11 cellular contexts compared by ENCODE assay signal in the genomic region with DNA sequence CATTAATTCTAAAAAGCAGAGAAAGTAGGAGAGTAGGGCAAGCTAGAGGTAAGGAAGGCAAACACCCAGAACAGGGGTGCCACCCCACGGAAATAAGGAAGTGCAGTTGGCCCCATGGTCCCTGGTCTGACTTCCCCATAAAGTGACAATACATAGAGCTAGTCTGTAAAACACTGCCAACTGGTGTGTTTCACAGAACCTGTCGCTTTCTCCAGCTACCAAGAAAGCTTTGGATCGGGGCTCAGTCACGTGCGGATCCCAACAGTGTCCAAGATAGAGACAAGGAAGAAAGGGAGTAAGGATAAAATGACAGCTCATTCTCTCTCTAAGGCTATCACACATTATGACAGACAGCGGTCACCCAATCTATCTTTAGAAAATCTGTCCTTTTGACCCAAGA. TPM values are rescaled to one million over a fixed set of nuclear protein-coding genes. Genes with fewer than 3 reads are reported as not detected.
DNase-seq lines count a peak whose midpoint lies in the region; ATAC-seq, FAIRE-seq and TF ChIP-seq lines count a peak whose summit lies in the region.
"Had no signal": no experiment of that assay in that cellular context is flagged by ENCODE, and none has a peak within 500 bp of the region (broad histone marks: within the 10 kb centered on the region; RNA-seq: fewer than 3 reads in every experiment).

No MANE protein-coding gene starts in this region.

- ATAC-seq in naive thymus-derived CD4-positive, alpha-beta T cell = peak; percentile 69
- ATAC-seq in HG03571 (IDR thresholded peaks at IDR 0.05; ENCODE audit: unreplicated experiment) (no peak), HG02678 (IDR thresholded peaks at IDR 0.05; ENCODE audit: unreplicated experiment) (no peak)
- ATAC-seq: activated naive CD4-positive, alpha-beta T cell treated with anti-CD3 and anti-CD28 coated beads, Interleukin-2, amount 50 U/mL, for 72 hours had no signal

- TF ChIP-seq POLR2A in breast epithelium (IDR thresholded peaks at IDR 0.05) (no peak), H54 (IDR thresholded peaks at IDR 0.05; ENCODE audit: low read depth, low read length) (no peak)

- no peaks in the 10 kb centered on the region for H3K9me2 ChIP-seq in MM.1S (replicated peaks; ENCODE audit: insufficient read depth, low read length)

- DNase-seq in MV-4-11 (lab: John Stamatoyannopoulos, UW) (peak; percentile 85), breast epithelium (ENCODE audit: low spot score in 2 of 2) (no peak), H54 (ENCODE audit: insufficient read length, low spot score) (no peak), MM.1S (no peak)
- no peak for DNase-seq in naive thymus-derived CD4-positive, alpha-beta T cell
- DNase-seq: CD4-positive, CD25-positive, alpha-beta regulatory T cell had no signal

- TF ChIP-seq CTCF in C4-2B (conservative IDR thresholded peaks at IDR 0.05) = no peak
- TF ChIP-seq CTCF in breast epithelium (IDR thresholded peaks at IDR 0.05) = no peak
- no peak for TF ChIP-seq CTCF in MM.1S (IDR thresholded peaks at IDR 0.05; ENCODE audit: low read length)

- peaks cover 0 to 7% (median 0%) of the 10 kb centered on the region in 5 donors for H3K27me3 Mint-ChIP-seq in naive thymus-derived CD4-positive, alpha-beta T cell

- H4K20me1 ChIP-seq in MM.1S (ENCODE audit: insufficient read depth, low read length) = no peaks in the 10 kb centered on the region

- no peaks in the 10 kb centered on the region for H3K36me3 ChIP-seq in breast epithelium
- H3K36me3 ChIP-seq in naive thymus-derived CD4-positive, alpha-beta T cell (ENCODE audit: control insufficient read depth in 2 of 3, insufficient read depth in 3 of 3, low read length in 3 of 3) = no peaks in the 10 kb centered on the region
- no peaks in the 10 kb centered on the region for H3K36me3 ChIP-seq in MM.1S (replicated peaks; ENCODE audit: insufficient read depth, low read length)

- H3K36me3 Mint-ChIP-seq in naive thymus-derived CD4-positive, alpha-beta T cell = no peaks in the 10 kb centered on the region
- H3K36me3 Mint-ChIP-seq: activated naive CD4-positive, alpha-beta T cell treated with anti-CD3 and anti-CD28 coated beads, Interleukin-2, amount 50 U/mL, for 72 hours; CD4-positive, CD25-positive, alpha-beta regulatory T cell had no signal

- H3K27me3 ChIP-seq in breast epithelium (no peaks in the 10 kb centered on the region), MM.1S (replicated peaks; ENCODE audit: insufficient read depth, low read length) (no peaks in the 10 kb centered on the region)
- H3K27me3 ChIP-seq in naive thymus-derived CD4-positive, alpha-beta T cell (ENCODE audit: control insufficient read depth in 2 of 2, insufficient read depth in 2 of 2, low read length in 2 of 2) = no peaks in the 10 kb centered on the region

- H3F3A ChIP-seq in MM.1S (ENCODE audit: insufficient read depth, low read length) = no peaks in the 10 kb centered on the region

- H3K9me3 ChIP-seq in breast epithelium (no peaks in the 10 kb centered on the region), MM.1S (replicated peaks; ENCODE audit: insufficient read depth, low read length) (no peaks in the 10 kb centered on the region)
- no peaks in the 10 kb centered on the region for H3K9me3 ChIP-seq in naive thymus-derived CD4-positive, alpha-beta T cell (ENCODE audit: control insufficient read depth in 2 of 3, low read length in 3 of 3)

- no peak overlapping the region for H2AFZ ChIP-seq in MM.1S (ENCODE audit: low read length)

- FAIRE-seq in H54 (lab: Jason Lieb, UNC) = no peak

- POLR2A ChIA-PET in naive thymus-derived CD4-positive, alpha-beta T cell (lab: Charles Lee) = interaction anchor here (0.6 kb wide), 1 partner anchor 814 kb away, joined by 3 read pairs; no protein-coding TSS in a partner anchor

- peak overlapping the region; percentile 86 for H3K27ac ChIP-seq in C4-2B
- H3K27ac ChIP-seq in breast epithelium = peak overlapping the region; percentile 75 to 76
- no peak overlapping the region for H3K27ac ChIP-seq in naive thymus-derived CD4-positive, alpha-beta T cell (ENCODE audit: low read depth, low read length)
- H3K27ac ChIP-seq in MM.1S (ENCODE audit: low read length) = no peak overlapping the region

- H3K9ac ChIP-seq in MM.1S (ENCODE audit: low read length) = no peak overlapping the region

- no peaks in the 10 kb centered on the region for H3K9me3 Mint-ChIP-seq in naive thymus-derived CD4-positive, alpha-beta T cell
- H3K9me3 Mint-ChIP-seq: activated naive CD4-positive, alpha-beta T cell treated with anti-CD3 and anti-CD28 coated beads, Interleukin-2, amount 50 U/mL, for 72 hours; stimulated activated naive CD8-positive, alpha-beta T cell treated with anti-CD3 and anti-CD28 coated beads, Interleukin-15, Interleukin-2, amounts not matched to agents 100 ng/mL and 50 ng/mL, for 24 hours had no signal

- peaks cover 0 to 8% (median 0%) of the 10 kb centered on the region in 7 donors for H3K4me1 Mint-ChIP-seq in naive thymus-derived CD4-positive, alpha-beta T cell

- H3K4me1 ChIP-seq in breast epithelium = peaks cover 15 to 26% of the 10 kb centered on the region in 2 donors
- H3K4me1 ChIP-seq in naive thymus-derived CD4-positive, alpha-beta T cell (ENCODE audit: control insufficient read depth in 2 of 2, insufficient read depth in 2 of 2, low read length in 2 of 2) = no peaks in the 10 kb centered on the region
- no peaks in the 10 kb centered on the region for H3K4me1 ChIP-seq in MM.1S (ENCODE audit: low read length)

- CTCF ChIA-PET in naive thymus-derived CD4-positive, alpha-beta T cell (lab: Charles Lee) = no interaction called here

- H3K4me3 Mint-ChIP-seq in naive thymus-derived CD4-positive, alpha-beta T cell = no peak overlapping the region
- H3K4me3 Mint-ChIP-seq: CD4-positive, CD25-positive, alpha-beta regulatory T cell; stimulated activated naive CD8-positive, alpha-beta T cell treated with anti-CD3 and anti-CD28 coated beads, Interleukin-15, Interleukin-2, amounts not matched to agents 100 ng/mL and 50 ng/mL, for 24 hours had no signal

- H3K4me2 ChIP-seq in MM.1S (ENCODE audit: low read depth, low read length) = no peak overlapping the region

- no peaks in the 10 kb centered on the region for H3K79me2 ChIP-seq in MM.1S (ENCODE audit: low read length)

- intact Hi-C loops in breast epithelium (cut with DNase I; ENCODE audit: low total_unique reads) = no loop called here
- intact Hi-C loops in naive thymus-derived CD4-positive, alpha-beta T cell (cut with micrococcal nuclease) = no loop called here

- H3K27ac Mint-ChIP-seq in naive thymus-derived CD4-positive, alpha-beta T cell = peak overlapping the region in 1 of 9 donors; percentile 59
- H3K27ac Mint-ChIP-seq: activated naive CD4-positive, alpha-beta T cell treated with anti-CD3 and anti-CD28 coated beads, Interleukin-2, amount 50 U/mL, for 72 hours; stimulated activated naive CD8-positive, alpha-beta T cell treated with anti-CD3 and anti-CD28 coated beads, Interleukin-15, Interleukin-2, amounts not matched to agents 100 ng/mL and 50 ng/mL, for 24 hours had no signal

- H3K4me3 ChIP-seq in breast epithelium = no peak overlapping the region
- H3K4me3 ChIP-seq in naive thymus-derived CD4-positive, alpha-beta T cell (ENCODE audit: low read length) = no peak overlapping the region
- no peak overlapping the region for H3K4me3 ChIP-seq in MM.1S (ENCODE audit: low read length)

RNA-seq across cellular contexts. Expression of gene TBC1D8, which starts 36.4 kb away (rescaled TPM):
- total RNA-seq in breast epithelium = 10 to 100 TPM; 19.5 to 92.4 (median 89.7) TPM
- total RNA-seq in naive thymus-derived CD4-positive, alpha-beta T cell = 10 to 100 TPM in 1 of 5 experiments, 1 to 10 TPM in 3, under 1 TPM in 1; 0.87 to 20.1 (median 2.4) TPM
- polyA plus RNA-seq in naive thymus-derived CD4-positive, alpha-beta T cell = under 1 TPM; 0.30 to 0.37 TPM

Comparison
In these comparisons a context has a peak if more than half of its experiments do, and no peak if none do; other contexts are left out.
1. H3K27ac ChIP-seq: peak in C4-2B (single experiment) and breast epithelium (2 of 2); none in naive thymus-derived CD4-positive, alpha-beta T cell (single experiment) and MM.1S (single experiment).